Comparison of ENCODE assay signal across 1 cellular context in the genomic region with DNA sequence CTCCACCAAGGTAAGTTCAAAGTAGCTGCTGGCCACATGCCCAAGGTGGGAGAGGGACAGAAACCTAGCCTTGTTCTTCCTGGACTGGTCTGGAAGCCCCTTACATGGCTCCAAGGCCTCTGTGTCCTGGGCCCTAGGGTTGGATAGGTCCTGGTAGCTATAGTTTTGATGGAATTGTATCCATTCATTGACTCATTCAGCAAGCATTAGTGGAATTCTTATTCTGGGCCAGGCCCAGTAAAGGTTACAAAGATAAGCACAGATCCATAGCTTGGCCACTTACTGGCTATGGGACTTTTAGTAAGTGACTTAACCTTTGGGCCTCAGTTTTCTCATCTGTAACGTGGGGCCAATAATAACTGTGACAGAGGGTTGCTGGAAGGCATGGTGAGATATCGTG.
TF ChIP-seq lines count a peak whose summit lies in the region.

No MANE protein-coding gene starts in this region.

TF ChIP-seq in H1, 55 proteins besides CTCF, POLR2A, EP300 and RAD21:
- TF ChIP-seq KDM1A (IDR thresholded peaks at IDR 0.05; ENCODE audit: borderline replicate concordance, low read length) = no peak
- TF ChIP-seq FOSL1 (IDR thresholded peaks at IDR 0.05; ENCODE audit: insufficient read depth, low read depth, low read length) = no peak
- TF ChIP-seq NRF1 (IDR thresholded peaks at IDR 0.05; ENCODE audit: low read depth, low read length) = no peak
- TF ChIP-seq BCL11A (IDR thresholded peaks at IDR 0.05; ENCODE audit: low read depth in 2 of 2, low read length in 2 of 2) = no peak
- no peak for TF ChIP-seq SP1 (IDR thresholded peaks at IDR 0.05; ENCODE audit: low read depth, low read length)
TF ChIP-seq in H1: peak in this region for 0.
